1 cellular context compared by ENCODE assay signal in the genomic region with DNA sequence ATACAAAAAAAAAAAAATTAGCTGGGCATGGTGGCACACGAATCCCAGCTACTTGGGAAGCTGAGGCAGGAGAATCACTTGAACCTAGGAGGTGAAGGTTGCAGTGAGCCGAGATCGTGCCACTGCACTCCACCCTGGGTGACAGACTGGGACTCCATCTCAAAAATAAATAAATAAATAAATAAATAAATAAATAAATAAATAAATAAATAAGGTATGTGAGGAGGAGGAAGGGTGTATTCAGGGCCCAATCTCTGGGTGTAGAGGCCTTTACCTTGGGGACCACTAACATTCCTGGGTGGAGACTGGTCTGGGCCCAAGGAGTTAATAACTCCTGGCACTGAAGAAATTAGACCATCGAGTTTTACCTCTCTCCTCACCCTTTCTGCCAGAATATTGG. TPM values are rescaled to one million over a fixed set of nuclear protein-coding genes. Genes with fewer than 3 reads are reported as not detected.
"Had no signal": no experiment of that assay in that cellular context is flagged by ENCODE, and none has a peak within 500 bp of the region (broad histone marks: within the 10 kb centered on the region; RNA-seq: fewer than 3 reads in every experiment).

No MANE protein-coding gene starts in this region.

RNA-seq across cellular contexts. Expression of a gene that starts 12.4 kb away (rescaled TPM):
- total RNA-seq: MCF 10A had no signal
